Comparison of ENCODE assay signal across 14 cellular contexts in the genomic region with DNA sequence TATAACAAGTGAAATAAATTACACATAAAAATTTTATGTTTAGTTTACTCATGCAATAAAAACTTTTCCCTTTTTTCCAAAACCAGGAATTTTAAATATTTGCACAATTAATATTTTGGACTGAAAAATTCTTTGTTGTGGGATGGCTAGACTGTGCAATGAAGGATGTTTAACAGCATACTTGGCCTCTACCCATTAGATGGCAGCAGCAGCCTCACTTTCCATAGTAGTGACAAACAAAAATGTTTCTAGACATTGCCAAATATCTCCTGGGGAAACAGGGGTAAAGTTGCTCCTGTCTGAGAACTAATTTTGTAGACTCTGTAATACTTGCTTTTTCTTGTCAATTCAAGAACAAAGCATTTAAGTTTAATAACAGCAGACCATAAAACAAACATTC. TPM values are rescaled to one million over a fixed set of nuclear protein-coding genes. Genes with fewer than 3 reads are reported as not detected.
DNase-seq lines count a peak whose midpoint lies in the region; ATAC-seq and TF ChIP-seq lines count a peak whose summit lies in the region.
"Had no signal": no experiment of that assay in that cellular context is flagged by ENCODE, and none has a peak within 500 bp of the region (broad histone marks: within the 10 kb centered on the region; RNA-seq: fewer than 3 reads in every experiment).

No MANE protein-coding gene starts in this region.

- peaks cover 3% of the 10 kb centered on the region for H3K9me3 Mint-ChIP-seq in activated T-cell treated with anti-CD3 and anti-CD28 coated beads, Interleukin-2, amount 50 U/mL, for 24 hours
- no peaks in the 10 kb centered on the region for H3K9me3 Mint-ChIP-seq in activated T-cell treated with anti-CD3 and anti-CD28 coated beads, Interleukin-2, amount 50 U/mL, for 4 hours

- no peaks in the 10 kb centered on the region for H3K27me3 Mint-ChIP-seq in activated T-cell treated with anti-CD3 and anti-CD28 coated beads, Interleukin-2, amount 50 U/mL, for 24 hours
- no peaks in the 10 kb centered on the region for H3K27me3 Mint-ChIP-seq in activated T-cell treated with anti-CD3 and anti-CD28 coated beads, Interleukin-2, amount 50 U/mL, for 4 hours (ENCODE audit: low read depth)
- H3K27me3 Mint-ChIP-seq: activated CD8-positive, alpha-beta memory T cell treated with anti-CD3 and anti-CD28 coated beads, Interleukin-2, amount 10 ng/mL, durations not matched to agents 7 days and 5 days; brain had no signal

- no TSS peak for BruUV-seq in Panc1 (replicated peaks; lab: Mats Ljungman, UMichigan)

- DNase-seq in ACHN (peak; percentile 19), GM03348 (ENCODE audit: low spot score) (peak; percentile 44), Panc1 (ENCODE audit: low read depth, low spot score) (no peak), fibroblast of lung (ENCODE audit: low read depth in 2 of 2) (peak; percentile 55 to 58), NCI-H2196 (lab: John Stamatoyannopoulos, UW; ENCODE audit: unreplicated experiment) (no peak)
- no peak for DNase-seq in activated T-cell treated with anti-CD3 and anti-CD28 coated beads, Interleukin-2, amount 50 U/mL, for 24 hours
- no peak for DNase-seq in activated T-cell treated with anti-CD3 and anti-CD28 coated beads, Interleukin-2, amount 50 U/mL, for 4 hours
- DNase-seq: activated CD8-positive, alpha-beta memory T cell treated with anti-CD3 and anti-CD28 coated beads, Interleukin-2, amount 10 ng/mL, durations not matched to agents 7 days and 5 days; heart left ventricle; NCI-H2029 treated with DMSO at 0.1 percent for 48 hours; SW 1271 had no signal

- no peak overlapping the region for H3K27ac ChIP-seq in Panc1 (ENCODE audit: low read length)
- H3K27ac ChIP-seq in fibroblast of lung (ENCODE audit: insufficient read depth, low read length): no peak overlapping the region
- H3K27ac ChIP-seq: heart left ventricle, HL-60 had no signal

- no peak overlapping the region for H3K4me2 ChIP-seq in fibroblast of lung (ENCODE audit: extremely low read depth, insufficient read depth, low read length)

- ATAC-seq in Panc1 (no peak), HG03039 (IDR thresholded peaks at IDR 0.05; ENCODE audit: unreplicated experiment) (no peak)
- ATAC-seq in activated T-cell treated with anti-CD3 and anti-CD28 coated beads, Interleukin-2, amount 50 U/mL, for 4 hours: no peak
- ATAC-seq: activated CD8-positive, alpha-beta memory T cell treated with anti-CD3 and anti-CD28 coated beads, Interleukin-2, amount 10 ng/mL, durations not matched to agents 7 days and 5 days; heart left ventricle had no signal

- in situ Hi-C loops in ACHN (cut with HindIII; ENCODE audit: low pct_ligation_motif_present, low pct_unique_long_range_greater_than_20kb, low sequenced_read_pairs) (no loop called here), Panc1 (cut with HindIII; ENCODE audit: low pct_unique_long_range_greater_than_20kb, low sequenced_read_pairs) (no loop called here)

- peak; percentile 22; the same call in 1 of the 2 replicates for TF ChIP-seq CTCF in Panc1 (IDR thresholded peaks at IDR 0.05)
- peak in 1 of 2 donors; percentile 48 for TF ChIP-seq CTCF in fibroblast of lung (conservative IDR thresholded peaks at IDR 0.05 in 1 of 2, IDR thresholded peaks at IDR 0.05 in 1 of 2; ENCODE audit: low read depth in 1 of 2, low read length in 2 of 2)

- peaks cover 14% of the 10 kb centered on the region for H3K36me3 Mint-ChIP-seq in activated T-cell treated with anti-CD3 and anti-CD28 coated beads, Interleukin-2, amount 50 U/mL, for 24 hours (ENCODE audit: low read depth)
- H3K36me3 Mint-ChIP-seq in activated T-cell treated with anti-CD3 and anti-CD28 coated beads, Interleukin-2, amount 50 U/mL, for 4 hours (ENCODE audit: insufficient read depth): peaks cover 9% of the 10 kb centered on the region

- no peak overlapping the region for H3K4me3 ChIP-seq in Panc1 (ENCODE audit: low read depth in 2 of 2, low read length in 2 of 2)
- H3K4me3 ChIP-seq in fibroblast of lung (replicated peaks in 1 of 4; ENCODE audit: control extremely low read depth in 1 of 4, insufficient read depth in 1 of 4, low read depth in 3 of 4, low read length in 4 of 4): no peak overlapping the region
- H3K4me3 ChIP-seq: heart left ventricle had no signal

- no peak overlapping the region for H3K9ac ChIP-seq in fibroblast of lung (ENCODE audit: insufficient read depth, low read length)

- CTCF ChIA-PET in Panc1 (lab: Charles Lee): no interaction called here

- peaks cover 13% of the 10 kb centered on the region for H3K4me1 Mint-ChIP-seq in activated T-cell treated with anti-CD3 and anti-CD28 coated beads, Interleukin-2, amount 50 U/mL, for 24 hours (ENCODE audit: low read depth)
- peaks cover 5% of the 10 kb centered on the region for H3K4me1 Mint-ChIP-seq in activated T-cell treated with anti-CD3 and anti-CD28 coated beads, Interleukin-2, amount 50 U/mL, for 4 hours (ENCODE audit: low read depth)
- H3K4me1 Mint-ChIP-seq: brain had no signal

- H3K79me2 ChIP-seq in fibroblast of lung (ENCODE audit: control insufficient read depth, insufficient read depth, low read length): no peaks in the 10 kb centered on the region

- H2AFZ ChIP-seq in fibroblast of lung (ENCODE audit: low read length): no peak overlapping the region

- no peak overlapping the region for H3K4me3 Mint-ChIP-seq in activated T-cell treated with anti-CD3 and anti-CD28 coated beads, Interleukin-2, amount 50 U/mL, for 24 hours
- no peak overlapping the region for H3K4me3 Mint-ChIP-seq in activated T-cell treated with anti-CD3 and anti-CD28 coated beads, Interleukin-2, amount 50 U/mL, for 4 hours
- H3K4me3 Mint-ChIP-seq: activated CD8-positive, alpha-beta memory T cell treated with anti-CD3 and anti-CD28 coated beads, Interleukin-2, amount 10 ng/mL, durations not matched to agents 7 days and 5 days; brain had no signal

- H3K36me3 ChIP-seq in Panc1 (ENCODE audit: control insufficient read depth, insufficient read depth, low read length): no peaks in the 10 kb centered on the region
- no peaks in the 10 kb centered on the region for H3K36me3 ChIP-seq in fibroblast of lung (ENCODE audit: control insufficient read depth, insufficient read depth, low read length)

- H3K27me3 ChIP-seq in Panc1 (ENCODE audit: control insufficient read depth, insufficient read depth, low read length): no peaks in the 10 kb centered on the region
- H3K27me3 ChIP-seq in fibroblast of lung (ENCODE audit: control insufficient read depth, insufficient read depth, low read length): no peaks in the 10 kb centered on the region
- H3K27me3 ChIP-seq: heart left ventricle had no signal

- H4K20me1 ChIP-seq in fibroblast of lung (ENCODE audit: control insufficient read depth, extremely low read depth, insufficient read depth, low read length): no peaks in the 10 kb centered on the region

- POLR2A ChIA-PET in Panc1 (lab: Charles Lee): no interaction called here

- intact Hi-C loops in Panc1 (cut with micrococcal nuclease; ENCODE audit: unreplicated experiment): no loop called here

- H3K27ac Mint-ChIP-seq in activated T-cell treated with anti-CD3 and anti-CD28 coated beads, Interleukin-2, amount 50 U/mL, for 24 hours: no peak overlapping the region
- H3K27ac Mint-ChIP-seq: activated CD8-positive, alpha-beta memory T cell treated with anti-CD3 and anti-CD28 coated beads, Interleukin-2, amount 10 ng/mL, durations not matched to agents 7 days and 5 days; brain had no signal

- H3K9me3 ChIP-seq in Panc1 (ENCODE audit: control insufficient read depth, insufficient read depth, low read depth, low read length) (no peaks in the 10 kb centered on the region), fibroblast of lung (ENCODE audit: control insufficient read depth, insufficient read depth, low read depth, low read length) (no peaks in the 10 kb centered on the region)

- H3K4me1 ChIP-seq in Panc1 (ENCODE audit: control insufficient read depth, insufficient read depth, low read length) (no peaks in the 10 kb centered on the region), fibroblast of lung (ENCODE audit: control insufficient read depth, extremely low read depth, insufficient read depth, low read length) (no peaks in the 10 kb centered on the region)
- H3K4me1 ChIP-seq: heart left ventricle had no signal

RNA-seq across cellular contexts. Expression of a gene that starts 49.8 kb away (rescaled TPM):
- total RNA-seq in Panc1 (2021; ENCODE audit: unreplicated experiment): 9.7 TPM
- 2.6 TPM for polyA plus RNA-seq in Panc1 (2012; ENCODE audit: insufficient read length)
- total RNA-seq in fibroblast of lung: 10.3 and 16.2 TPM in 2 replicates
- 8.8 and 9.3 TPM in 2 replicates for polyA plus RNA-seq in fibroblast of lung
- 6.7 and 8.0 TPM in 2 replicates for polyA plus RNA-seq in fibroblast of lung (2012)
- polyA minus RNA-seq in fibroblast of lung (ENCODE audit: low replicate concordance): 2.0 and 2.5 TPM in 2 replicates
- total RNA-seq in activated T-cell treated with anti-CD3 and anti-CD28 coated beads, Interleukin-2, amount 50 U/mL, for 4 hours: 10 to 100 TPM; 10.8 to 13.1 (median 11.1) TPM

RNA-seq across cellular contexts. Expression of a gene that starts 52.4 kb away (rescaled TPM):
- total RNA-seq in Panc1 (2021; ENCODE audit: unreplicated experiment): 11.4 TPM
- polyA plus RNA-seq in Panc1 (2012; ENCODE audit: insufficient read length): 3.9 TPM
- 9.0 and 16.7 TPM in 2 replicates for total RNA-seq in fibroblast of lung
- 9.3 and 14.0 TPM in 2 replicates for polyA plus RNA-seq in fibroblast of lung
- polyA plus RNA-seq in fibroblast of lung (2012): 5.2 and 8.2 TPM in 2 replicates
- polyA minus RNA-seq in fibroblast of lung (ENCODE audit: low replicate concordance): 2.4 TPM in 1 of 2 replicates, not detected in the other
- 1 to 10 TPM; 2.1 to 2.8 (median 2.8) TPM for total RNA-seq in activated T-cell treated with anti-CD3 and anti-CD28 coated beads, Interleukin-2, amount 50 U/mL, for 4 hours

Comparison
In these comparisons a context has a peak if more than half of its experiments do, and no peak if none do; other contexts are left out.
1. DNase-seq: peak in ACHN (single experiment), GM03348 (single experiment) and fibroblast of lung (2 of 2); none in Panc1 (single experiment), activated T-cell treated with anti-CD3 and anti-CD28 coated beads, Interleukin-2, amount 50 U/mL, for 24 hours (single experiment), activated T-cell treated with anti-CD3 and anti-CD28 coated beads, Interleukin-2, amount 50 U/mL, for 4 hours (single experiment) and NCI-H2196 (single experiment).